In genomic region chr7:45855680-45856079, GRCh38 we compare ENCODE assay signal across 21 cellular contexts. TPM values are rescaled to one million over a fixed set of nuclear protein-coding genes. Genes with fewer than 3 reads are reported as not detected.
"Had no signal": no experiment of that assay in that cellular context is flagged by ENCODE, and none has a peak within 500 bp of the region (broad histone marks: within the 10 kb centered on the region; RNA-seq: fewer than 3 reads in every experiment).

No MANE protein-coding gene starts in this region.

RNA-seq across cellular contexts. Expression of gene CCDC201, which starts 17.2 kb away (rescaled TPM):
- total RNA-seq: dermis microvascular lymphatic vessel endothelial cell, endodermal cell, endothelial cell of umbilical vein, esophagus mucosa, fibroblast of lung, gastrocnemius medialis, heart right ventricle, left lobe of liver, lower leg skin, mesothelial cell of epicardium, mucosa of gallbladder, myocyte, natural killer cell, neural crest cell, ovary, posterior vena cava, right atrium auricular region, sigmoid colon, subcutaneous adipose tissue, tibial nerve, ureter had no signal

RNA-seq across cellular contexts. Expression of gene IGFBP1, which starts 32.6 kb away (rescaled TPM):
- total RNA-seq: dermis microvascular lymphatic vessel endothelial cell, endodermal cell, esophagus mucosa, fibroblast of lung, heart right ventricle, lower leg skin, mesothelial cell of epicardium, myocyte, natural killer cell, neural crest cell, posterior vena cava, sigmoid colon, subcutaneous adipose tissue, tibial nerve, ureter had no signal
